ENCODE assay signal across 13 cellular contexts in the genomic region with DNA sequence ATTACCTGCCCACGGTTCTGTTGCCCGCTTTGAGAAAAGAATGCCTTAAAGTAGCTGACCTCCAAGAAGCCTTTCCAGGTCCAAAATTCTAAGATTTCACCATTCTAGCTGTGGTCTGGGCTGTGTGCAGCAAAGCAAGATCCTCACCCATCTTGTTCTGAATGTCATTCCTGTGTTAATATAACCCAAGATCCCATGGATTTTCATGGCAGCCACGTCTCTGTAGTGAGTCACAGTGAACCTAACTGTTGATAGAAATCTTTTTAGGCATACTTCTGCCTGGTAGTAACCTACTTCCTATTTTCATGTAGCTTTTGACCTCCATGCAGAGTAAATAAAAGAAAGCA.
"Had no signal": no experiment of that assay in that cellular context is flagged by ENCODE, and none has a peak within 500 bp of the region (broad histone marks: within the 10 kb centered on the region; RNA-seq: fewer than 3 reads in every experiment).

No MANE protein-coding gene starts in this region.

- H3K36me3 Mint-ChIP-seq: natural killer cell treated with Interleukin-12 subunit alpha and Interleukin-12 subunit beta and Interleukin-15 and Interleukin-18, amount 100 ng/mL, for 72 hours; stimulated activated naive B cell treated with anti-CD40 and anti-IgM and Interleukin-4, amounts not matched to agents 10 μg/mL and 1 μg/mL and 100 μg/mL, for 72 hours had no signal

- ATAC-seq: activated naive CD8-positive, alpha-beta T cell treated with anti-CD3 and anti-CD28 coated beads, Interleukin-2, amount 50 U/mL, for 24 hours; activated T-cell treated with anti-CD3 and anti-CD28 coated beads, Interleukin-2, amount 50 U/mL, for 4 hours; natural killer cell treated with Interleukin-12 subunit alpha and Interleukin-12 subunit beta and Interleukin-15 and Interleukin-18, amount 100 ng/mL, for 72 hours; sciatic nerve; stimulated activated naive B cell treated with anti-CD40 and anti-IgM and Interleukin-4, amounts not matched to agents 10 μg/mL and 1 μg/mL and 100 μg/mL, for 72 hours had no signal

- H3K4me1 Mint-ChIP-seq: activated CD4-positive, alpha-beta T cell treated with anti-CD3 and anti-CD28 coated beads, Interleukin-2, amount 10 ng/mL, durations not matched to agents 24 days and 14 days; activated naive CD8-positive, alpha-beta T cell treated with anti-CD3 and anti-CD28 coated beads, Interleukin-2, amount 50 U/mL, for 24 hours; stimulated activated naive B cell treated with anti-CD40 and anti-IgM and Interleukin-4, amounts not matched to agents 10 μg/mL and 1 μg/mL and 100 μg/mL, for 72 hours had no signal

- H3K9me3 Mint-ChIP-seq: activated CD4-positive, alpha-beta T cell treated with anti-CD3 and anti-CD28 coated beads, Interleukin-2, amount 10 ng/mL, durations not matched to agents 24 days and 14 days; activated naive CD4-positive, alpha-beta T cell treated with anti-CD3 and anti-CD28 coated beads for 36 hours; activated naive CD8-positive, alpha-beta T cell treated with anti-CD3 and anti-CD28 coated beads, Interleukin-2, amount 50 U/mL, for 24 hours; activated T-cell treated with anti-CD3 and anti-CD28 coated beads, Interleukin-2, amount 50 U/mL, for 4 hours; natural killer cell treated with Interleukin-12 subunit alpha and Interleukin-12 subunit beta and Interleukin-15 and Interleukin-18, amount 100 ng/mL, for 72 hours; stimulated activated naive B cell treated with anti-CD40 and anti-IgM and Interleukin-4, amounts not matched to agents 10 μg/mL and 1 μg/mL and 100 μg/mL, for 72 hours had no signal

- DNase-seq: activated CD4-positive, alpha-beta T cell treated with anti-CD3 and anti-CD28 coated beads, Interleukin-2, amount 10 ng/mL, durations not matched to agents 24 days and 14 days; activated CD4-positive, CD25-positive, alpha-beta regulatory T cell; activated CD8-positive, alpha-beta memory T cell treated with anti-CD3 and anti-CD28 coated beads, Interleukin-2, amount 50 U/mL, for 4 hours; activated naive CD4-positive, alpha-beta T cell treated with anti-CD3 and anti-CD28 coated beads for 36 hours; activated naive CD8-positive, alpha-beta T cell treated with anti-CD3 and anti-CD28 coated beads, Interleukin-2, amount 50 U/mL, for 24 hours; activated T-cell treated with anti-CD3 and anti-CD28 coated beads, Interleukin-2, amount 50 U/mL, for 4 hours; dermis blood vessel endothelial cell; effector memory CD4-positive, alpha-beta T cell; stimulated activated naive B cell treated with anti-CD40 and anti-IgM and Interleukin-4, amounts not matched to agents 10 μg/mL and 1 μg/mL and 100 μg/mL, for 72 hours; T-helper 1 cell; T-helper 9 cell had no signal

- H3K4me3 Mint-ChIP-seq: activated CD4-positive, alpha-beta T cell treated with anti-CD3 and anti-CD28 coated beads, Interleukin-2, amount 10 ng/mL, durations not matched to agents 24 days and 14 days; activated naive CD4-positive, alpha-beta T cell treated with anti-CD3 and anti-CD28 coated beads for 36 hours; activated naive CD8-positive, alpha-beta T cell treated with anti-CD3 and anti-CD28 coated beads, Interleukin-2, amount 50 U/mL, for 24 hours; activated T-cell treated with anti-CD3 and anti-CD28 coated beads, Interleukin-2, amount 50 U/mL, for 4 hours; natural killer cell treated with Interleukin-12 subunit alpha and Interleukin-12 subunit beta and Interleukin-15 and Interleukin-18, amount 100 ng/mL, for 72 hours; stimulated activated naive B cell treated with anti-CD40 and anti-IgM and Interleukin-4, amounts not matched to agents 10 μg/mL and 1 μg/mL and 100 μg/mL, for 72 hours had no signal

- H3K27ac Mint-ChIP-seq: activated CD4-positive, alpha-beta T cell treated with anti-CD3 and anti-CD28 coated beads, Interleukin-2, amount 10 ng/mL, durations not matched to agents 24 days and 14 days; activated naive CD4-positive, alpha-beta T cell treated with anti-CD3 and anti-CD28 coated beads for 36 hours; activated naive CD8-positive, alpha-beta T cell treated with anti-CD3 and anti-CD28 coated beads, Interleukin-2, amount 50 U/mL, for 24 hours; natural killer cell treated with Interleukin-12 subunit alpha and Interleukin-12 subunit beta and Interleukin-15 and Interleukin-18, amount 100 ng/mL, for 72 hours; stimulated activated naive B cell treated with anti-CD40 and anti-IgM and Interleukin-4, amounts not matched to agents 10 μg/mL and 1 μg/mL and 100 μg/mL, for 72 hours had no signal
